In the genomic region with DNA sequence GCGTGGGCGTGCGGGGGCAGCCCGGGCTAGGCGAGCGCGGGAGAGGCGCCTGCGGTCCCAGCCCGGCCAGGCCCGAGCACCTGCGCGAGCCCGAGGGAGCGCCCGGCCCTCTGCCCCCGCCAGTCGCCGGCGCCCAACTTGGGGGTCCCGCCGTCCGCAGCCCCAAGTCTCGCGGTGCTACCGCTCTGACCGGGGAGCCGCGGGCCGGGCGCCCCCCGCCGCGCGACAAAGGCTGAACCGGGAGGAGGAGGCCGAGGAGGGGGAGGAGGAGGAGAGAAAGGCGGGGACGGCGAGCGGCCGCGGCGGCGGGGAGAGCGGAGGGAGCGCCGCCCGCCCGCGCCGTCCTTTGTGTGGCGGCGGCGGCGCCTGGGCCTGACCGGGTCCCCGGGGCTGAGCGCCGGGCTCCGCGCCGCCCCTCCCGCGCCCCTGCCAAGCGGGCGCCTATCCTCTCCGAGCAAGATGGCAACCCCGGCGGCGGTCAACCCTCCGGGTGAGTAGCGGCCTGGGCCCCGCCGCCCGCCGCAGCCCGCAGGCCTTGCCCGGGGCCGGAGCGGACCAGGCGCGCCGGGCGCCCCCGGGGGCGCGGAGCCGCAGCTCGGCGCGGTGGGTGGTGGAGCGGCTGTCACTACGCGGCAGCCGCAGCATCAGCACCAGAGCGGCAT, we compare ENCODE assay signal across 1 cellular context.
TF ChIP-seq lines count a peak whose summit lies in the region.

A gene (plus strand): TSS at position 326 of the 662 bp plus-strand sequence. CDS start 134 bp downstream, at position 460.

TF ChIP-seq in GM23338, 12 proteins besides CTCF, POLR2A, EP300 and RAD21 (continued from another document):
- TF ChIP-seq, protein P1, sequence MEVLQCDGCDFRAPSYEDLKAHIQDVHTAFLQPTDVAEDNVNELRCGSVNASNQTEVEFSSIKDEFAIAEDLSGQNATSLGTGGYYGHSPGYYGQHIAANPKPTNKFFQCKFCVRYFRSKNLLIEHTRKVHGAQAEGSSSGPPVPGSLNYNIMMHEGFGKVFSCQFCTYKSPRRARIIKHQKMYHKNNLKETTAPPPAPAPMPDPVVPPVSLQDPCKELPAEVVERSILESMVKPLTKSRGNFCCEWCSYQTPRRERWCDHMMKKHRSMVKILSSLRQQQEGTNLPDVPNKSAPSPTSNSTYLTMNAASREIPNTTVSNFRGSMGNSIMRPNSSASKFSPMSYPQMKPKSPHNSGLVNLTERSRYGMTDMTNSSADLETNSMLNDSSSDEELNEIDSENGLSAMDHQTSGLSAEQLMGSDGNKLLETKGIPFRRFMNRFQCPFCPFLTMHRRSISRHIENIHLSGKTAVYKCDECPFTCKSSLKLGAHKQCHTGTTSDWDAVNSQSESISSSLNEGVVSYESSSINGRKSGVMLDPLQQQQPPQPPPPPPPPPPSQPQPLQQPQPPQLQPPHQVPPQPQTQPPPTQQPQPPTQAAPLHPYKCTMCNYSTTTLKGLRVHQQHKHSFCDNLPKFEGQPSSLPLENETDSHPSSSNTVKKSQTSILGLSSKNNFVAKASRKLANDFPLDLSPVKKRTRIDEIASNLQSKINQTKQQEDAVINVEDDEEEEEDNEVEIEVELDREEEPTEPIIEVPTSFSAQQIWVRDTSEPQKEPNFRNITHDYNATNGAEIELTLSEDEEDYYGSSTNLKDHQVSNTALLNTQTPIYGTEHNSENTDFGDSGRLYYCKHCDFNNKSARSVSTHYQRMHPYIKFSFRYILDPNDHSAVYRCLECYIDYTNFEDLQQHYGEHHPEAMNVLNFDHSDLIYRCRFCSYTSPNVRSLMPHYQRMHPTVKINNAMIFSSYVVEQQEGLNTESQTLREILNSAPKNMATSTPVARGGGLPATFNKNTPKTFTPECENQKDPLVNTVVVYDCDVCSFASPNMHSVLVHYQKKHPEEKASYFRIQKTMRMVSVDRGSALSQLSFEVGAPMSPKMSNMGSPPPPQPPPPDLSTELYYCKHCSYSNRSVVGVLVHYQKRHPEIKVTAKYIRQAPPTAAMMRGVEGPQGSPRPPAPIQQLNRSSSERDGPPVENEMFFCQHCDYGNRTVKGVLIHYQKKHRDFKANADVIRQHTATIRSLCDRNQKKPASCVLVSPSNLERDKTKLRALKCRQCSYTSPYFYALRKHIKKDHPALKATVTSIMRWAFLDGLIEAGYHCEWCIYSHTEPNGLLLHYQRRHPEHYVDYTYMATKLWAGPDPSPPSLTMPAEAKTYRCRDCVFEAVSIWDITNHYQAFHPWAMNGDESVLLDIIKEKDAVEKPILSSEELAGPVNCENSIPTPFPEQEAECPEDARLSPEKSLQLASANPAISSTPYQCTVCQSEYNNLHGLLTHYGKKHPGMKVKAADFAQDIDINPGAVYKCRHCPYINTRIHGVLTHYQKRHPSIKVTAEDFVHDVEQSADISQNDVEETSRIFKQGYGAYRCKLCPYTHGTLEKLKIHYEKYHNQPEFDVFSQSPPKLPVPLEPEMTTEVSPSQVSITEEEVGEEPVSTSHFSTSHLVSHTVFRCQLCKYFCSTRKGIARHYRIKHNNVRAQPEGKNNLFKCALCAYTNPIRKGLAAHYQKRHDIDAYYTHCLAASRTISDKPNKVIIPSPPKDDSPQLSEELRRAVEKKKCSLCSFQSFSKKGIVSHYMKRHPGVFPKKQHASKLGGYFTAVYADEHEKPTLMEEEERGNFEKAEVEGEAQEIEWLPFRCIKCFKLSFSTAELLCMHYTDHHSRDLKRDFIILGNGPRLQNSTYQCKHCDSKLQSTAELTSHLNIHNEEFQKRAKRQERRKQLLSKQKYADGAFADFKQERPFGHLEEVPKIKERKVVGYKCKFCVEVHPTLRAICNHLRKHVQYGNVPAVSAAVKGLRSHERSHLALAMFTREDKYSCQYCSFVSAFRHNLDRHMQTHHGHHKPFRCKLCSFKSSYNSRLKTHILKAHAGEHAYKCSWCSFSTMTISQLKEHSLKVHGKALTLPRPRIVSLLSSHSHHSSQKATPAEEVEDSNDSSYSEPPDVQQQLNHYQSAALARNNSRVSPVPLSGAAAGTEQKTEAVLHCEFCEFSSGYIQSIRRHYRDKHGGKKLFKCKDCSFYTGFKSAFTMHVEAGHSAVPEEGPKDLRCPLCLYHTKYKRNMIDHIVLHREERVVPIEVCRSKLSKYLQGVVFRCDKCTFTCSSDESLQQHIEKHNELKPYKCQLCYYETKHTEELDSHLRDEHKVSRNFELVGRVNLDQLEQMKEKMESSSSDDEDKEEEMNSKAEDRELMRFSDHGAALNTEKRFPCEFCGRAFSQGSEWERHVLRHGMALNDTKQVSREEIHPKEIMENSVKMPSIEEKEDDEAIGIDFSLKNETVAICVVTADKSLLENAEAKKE (CRISPR knock-in tag; IDR thresholded peaks at IDR 0.05): no peak
- TF ChIP-seq NANOG (IDR thresholded peaks at IDR 0.05; ENCODE audit: borderline replicate concordance): no peak
- TF ChIP-seq, protein P2, sequence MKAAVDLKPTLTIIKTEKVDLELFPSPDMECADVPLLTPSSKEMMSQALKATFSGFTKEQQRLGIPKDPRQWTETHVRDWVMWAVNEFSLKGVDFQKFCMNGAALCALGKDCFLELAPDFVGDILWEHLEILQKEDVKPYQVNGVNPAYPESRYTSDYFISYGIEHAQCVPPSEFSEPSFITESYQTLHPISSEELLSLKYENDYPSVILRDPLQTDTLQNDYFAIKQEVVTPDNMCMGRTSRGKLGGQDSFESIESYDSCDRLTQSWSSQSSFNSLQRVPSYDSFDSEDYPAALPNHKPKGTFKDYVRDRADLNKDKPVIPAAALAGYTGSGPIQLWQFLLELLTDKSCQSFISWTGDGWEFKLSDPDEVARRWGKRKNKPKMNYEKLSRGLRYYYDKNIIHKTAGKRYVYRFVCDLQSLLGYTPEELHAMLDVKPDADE (IDR thresholded peaks at IDR 0.05): no peak
- TF ChIP-seq JUNB (IDR thresholded peaks at IDR 0.05; ENCODE audit: unreplicated experiment): no peak
